In genomic region chr9:76687861-76688374, GRCh38 we compare ENCODE assay signal across 9 cellular contexts.
DNase-seq lines count a peak whose midpoint lies in the region; ATAC-seq and TF ChIP-seq lines count a peak whose summit lies in the region.
"Had no signal": no experiment of that assay in that cellular context is flagged by ENCODE, and none has a peak within 500 bp of the region (broad histone marks: within the 10 kb centered on the region; RNA-seq: fewer than 3 reads in every experiment).

No MANE protein-coding gene starts in this region.

- no peaks in the 10 kb centered on the region for H3K27me3 ChIP-seq in PC-9 (ENCODE audit: insufficient read depth, low read depth)
- H3K27me3 ChIP-seq: BLaER1 treated with 17β-estradiol and CSF1 and Interleukin-3, amounts not matched to agents 10 nM and 100 nM had no signal

- no peaks in the 10 kb centered on the region for H3K9me3 Mint-ChIP-seq in nephron progenitor cell

- H3K27ac ChIP-seq in PC-9: peak overlapping the region; percentile 56
- H3K27ac ChIP-seq: BLaER1 treated with 17β-estradiol and CSF1 and Interleukin-3, amounts not matched to agents 10 nM and 100 nM had no signal

- no peak overlapping the region for H3K4me3 ChIP-seq in PC-9
- no peak overlapping the region for H3K4me3 ChIP-seq in fibroblast of the aortic adventitia (ENCODE audit: low read depth, low read length)
- H3K4me3 ChIP-seq: BLaER1 treated with 17β-estradiol and CSF1 and Interleukin-3, amounts not matched to agents 10 nM and 100 nM had no signal

- peaks cover 1% of the 10 kb centered on the region for H3K36me3 Mint-ChIP-seq in nephron progenitor cell (ENCODE audit: low read depth)

- peaks cover 25% of the 10 kb centered on the region for H3K4me1 ChIP-seq in PC-9 (replicated peaks; ENCODE audit: insufficient read depth)

- DNase-seq in activated CD4-positive, alpha-beta T cell treated with anti-CD3 and anti-CD28 coated beads for 48 hours: peak; percentile 12
- DNase-seq in activated CD4-positive, alpha-beta T cell treated with anti-CD3 and anti-CD28 coated beads, Interleukin-2, amount 50 U/mL, for 48 hours: no peak
- DNase-seq in PC-9 (peak; percentile 75 to 95), fibroblast of the aortic adventitia (ENCODE audit: low read depth) (peak; percentile 88), nephron progenitor cell (no peak), NCI-H1092 (lab: John Stamatoyannopoulos, UW) (no peak)
- peak; percentile 36 for DNase-seq in stimulated activated CD8-positive, alpha-beta memory T cell treated with anti-CD3 and anti-CD28 coated beads, Interleukin-4, amount 100 ng/mL, for 48 hours

- peaks cover 46% of the 10 kb centered on the region for H3K4me1 Mint-ChIP-seq in nephron progenitor cell

- H3K9me2 ChIP-seq in PC-9 (ENCODE audit: insufficient read depth): no peaks in the 10 kb centered on the region

- peaks cover 2% of the 10 kb centered on the region for H3K27me3 Mint-ChIP-seq in nephron progenitor cell (ENCODE audit: low read depth, poor library complexity)

- H4K20me1 ChIP-seq in PC-9 (ENCODE audit: insufficient read depth): no peaks in the 10 kb centered on the region
- H4K20me1 ChIP-seq: BLaER1 treated with 17β-estradiol and CSF1 and Interleukin-3, amounts not matched to agents 10 nM and 100 nM had no signal

- peaks cover 16% of the 10 kb centered on the region for H3F3A ChIP-seq in PC-9 (ENCODE audit: insufficient read depth, low read depth)

- intact Hi-C loops in PC-9 (cut with micrococcal nuclease; ENCODE audit: unreplicated experiment): no loop called here

- no peak overlapping the region for H3K27ac Mint-ChIP-seq in nephron progenitor cell

- H3K79me2 ChIP-seq in PC-9 (ENCODE audit: low read depth): no peaks in the 10 kb centered on the region

- peak overlapping the region; percentile 45 for H3K4me2 ChIP-seq in PC-9

- CTCF ChIA-PET in PC-9 (lab: Charles Lee): no interaction called here

- no peak overlapping the region for H2AFZ ChIP-seq in PC-9

- POLR2A ChIA-PET in PC-9 (lab: Charles Lee; ENCODE audit: unreplicated experiment): interaction anchor here (0.6 to 0.7 kb wide), 2 partner anchors 28 to 1168 kb away, joined by 3 to 4 read pairs; no protein-coding TSS in a partner anchor

- H3K4me3 Mint-ChIP-seq in nephron progenitor cell: no peak overlapping the region

- H3K36me3 ChIP-seq in PC-9 (ENCODE audit: low read depth): no peaks in the 10 kb centered on the region
- H3K36me3 ChIP-seq: BLaER1 treated with 17β-estradiol and CSF1 and Interleukin-3, amounts not matched to agents 10 nM and 100 nM had no signal

- TF ChIP-seq CTCF in PC-9 (conservative IDR thresholded peaks at IDR 0.05): no peak
- TF ChIP-seq CTCF in fibroblast of the aortic adventitia (IDR thresholded peaks at IDR 0.05; ENCODE audit: insufficient read depth, low read length): no peak
- no peak for TF ChIP-seq CTCF in nephron progenitor cell (IDR thresholded peaks at IDR 0.05)

- H3K9me3 ChIP-seq in PC-9 (ENCODE audit: insufficient read depth, low read depth): no peaks in the 10 kb centered on the region
- H3K9me3 ChIP-seq: BLaER1 treated with 17β-estradiol and CSF1 and Interleukin-3, amounts not matched to agents 10 nM and 100 nM had no signal

- no peak for ATAC-seq in HG03039 (IDR thresholded peaks at IDR 0.05; ENCODE audit: unreplicated experiment)

- BruUV-seq in PC-9 (replicated peaks; lab: Mats Ljungman, UMichigan): no TSS peak

Comparison
In these comparisons a context has a peak if more than half of its experiments do, and no peak if none do; other contexts are left out.
1. DNase-seq: peak in activated CD4-positive, alpha-beta T cell treated with anti-CD3 and anti-CD28 coated beads for 48 hours (single experiment), PC-9 (2 of 2), fibroblast of the aortic adventitia (single experiment) and stimulated activated CD8-positive, alpha-beta memory T cell treated with anti-CD3 and anti-CD28 coated beads, Interleukin-4, amount 100 ng/mL, for 48 hours (single experiment); none in activated CD4-positive, alpha-beta T cell treated with anti-CD3 and anti-CD28 coated beads, Interleukin-2, amount 50 U/mL, for 48 hours (0 of 2), nephron progenitor cell (single experiment) and NCI-H1092 (single experiment).